ENCODE assay signal across 8 cellular contexts in the genomic region with DNA sequence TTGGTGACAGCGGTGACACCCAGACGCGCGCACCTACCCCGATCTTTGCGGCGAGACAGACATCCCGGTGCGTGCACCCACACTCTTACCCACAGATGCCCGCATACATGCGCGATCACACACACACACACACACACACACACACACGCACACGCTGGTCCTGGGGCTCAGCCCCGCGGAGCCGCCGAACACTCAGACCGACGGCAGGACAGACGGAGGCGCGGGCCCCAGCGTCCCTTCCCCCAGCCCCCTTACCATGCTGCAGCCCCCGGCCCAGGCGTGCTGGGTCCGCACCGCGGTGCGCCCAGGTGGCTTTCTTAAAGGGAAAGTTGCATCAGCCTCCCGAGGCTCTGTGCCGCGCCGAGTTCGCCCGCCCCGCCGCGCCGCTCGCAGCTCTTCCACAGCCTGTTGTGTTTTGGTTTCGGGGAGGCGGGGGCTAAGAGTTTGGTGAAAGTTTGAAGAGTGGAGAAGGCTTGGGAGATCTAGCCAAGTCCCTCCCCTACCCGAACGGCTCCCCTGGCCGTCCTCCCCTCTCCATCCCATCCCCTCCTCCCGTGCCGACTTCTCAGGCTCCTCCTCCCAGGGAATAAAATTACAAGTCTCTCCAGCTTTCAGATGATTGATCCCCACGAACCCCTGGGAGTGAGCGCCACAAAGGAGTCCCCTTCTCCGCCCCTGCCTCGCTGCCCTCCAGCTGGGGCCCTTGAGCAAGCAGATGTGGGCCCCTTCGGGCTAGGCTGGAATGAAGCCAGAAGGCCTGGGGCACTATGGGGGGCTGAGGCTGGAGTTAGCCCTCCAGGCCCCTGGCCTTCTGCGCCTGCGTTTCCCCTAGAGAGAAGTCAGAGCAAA. TPM values are rescaled to one million over a fixed set of nuclear protein-coding genes. Genes with fewer than 3 reads are reported as not detected.
DNase-seq lines count a peak whose midpoint lies in the region; ATAC-seq and TF ChIP-seq lines count a peak whose summit lies in the region.

TSS of gene SLC6A9 (minus strand) at position 412 of the 849 bp plus-strand sequence. CDS start 7,185 bp downstream, outside the sequence.

- peak in 2 of 3 donors; percentile 44 to 48 for DNase-seq in CD4-positive, CD25-positive, alpha-beta regulatory T cell
- DNase-seq in Karpas-422 (no peak), dedifferentiated amniotic fluid mesenchymal stem cell (ENCODE audit: extremely low spot score) (peak; percentile 85), lung (ENCODE audit: low spot score) (peak; percentile 78)
- peak; percentile 66 for DNase-seq in activated CD4-positive, alpha-beta T cell treated with anti-CD3 and anti-CD28 coated beads for 48 hours
- DNase-seq in stimulated activated CD8-positive, alpha-beta memory T cell treated with anti-CD3 and anti-CD28 coated beads, Interleukin-15, amount 100 ng/mL, for 24 hours (ENCODE audit: low read depth): peak; percentile 6

- peak within 1 kb of the TSS; percentile 84 for H3K4me2 ChIP-seq in Karpas-422 (ENCODE audit: low read depth, low read length, poor library complexity, severe bottlenecking)

- no peaks in the 10 kb centered on the region for H3K79me2 ChIP-seq in Karpas-422 (ENCODE audit: low read length)

- 6 to 8% methylated on average over 42 to 55 of the region's 55 CpGs for WGBS in lung, 2 donors

- peaks cover 5% of the 10 kb centered on the region for H3K27me3 Mint-ChIP-seq in CD4-positive, CD25-positive, alpha-beta regulatory T cell

- TF ChIP-seq CTCF in lung (IDR thresholded peaks at IDR 0.05; ENCODE audit: control extremely low read depth, extremely low read depth): no peak

- no peaks in the 10 kb centered on the region for H3K36me3 Mint-ChIP-seq in CD4-positive, CD25-positive, alpha-beta regulatory T cell

- H3K9me2 ChIP-seq in Karpas-422 (replicated peaks; ENCODE audit: insufficient read depth, low read length): no peaks in the 10 kb centered on the region

- no peaks in the 10 kb centered on the region for H4K20me1 ChIP-seq in Karpas-422 (ENCODE audit: insufficient read depth, low read depth, low read length)

- peak within 1 kb of the TSS; percentile 15 to 87 (median 77) for H3K27ac Mint-ChIP-seq in CD4-positive, CD25-positive, alpha-beta regulatory T cell

- H3K4me3 Mint-ChIP-seq in CD4-positive, CD25-positive, alpha-beta regulatory T cell: peak within 1 kb of the TSS; percentile 55 to 91 (median 88)

- H3K36me3 ChIP-seq in CD4-positive, CD25-positive, alpha-beta regulatory T cell (ENCODE audit: control insufficient read depth, insufficient read depth, low read length): no peaks in the 10 kb centered on the region
- H3K36me3 ChIP-seq in Karpas-422 (ENCODE audit: insufficient read depth, low read length) (no peaks in the 10 kb centered on the region), lung (ENCODE audit: control insufficient read depth in 2 of 2, insufficient read depth in 2 of 2, low read length in 2 of 2) (no peaks in the 10 kb centered on the region)

- H3K4me1 ChIP-seq in CD4-positive, CD25-positive, alpha-beta regulatory T cell (ENCODE audit: control insufficient read depth, insufficient read depth, low read length, poor library complexity, severe bottlenecking): peaks cover 11% of the 10 kb centered on the region
- H3K4me1 ChIP-seq in Karpas-422 (ENCODE audit: low read length) (peaks cover 48% of the 10 kb centered on the region), lung (ENCODE audit: control insufficient read depth in 2 of 2, insufficient read depth in 2 of 2, low read length in 2 of 2) (peaks cover 0 to 9% of the 10 kb centered on the region in 2 donors)

- peak within 1 kb of the TSS; percentile 68 for H3K9ac ChIP-seq in Karpas-422 (ENCODE audit: low read length)

- peak within 1 kb of the TSS; percentile 33; the same call in 1 of the 2 replicates for H2AFZ ChIP-seq in Karpas-422 (ENCODE audit: low read length)

- no peaks in the 10 kb centered on the region for H3K9me3 Mint-ChIP-seq in CD4-positive, CD25-positive, alpha-beta regulatory T cell

- H3K27ac ChIP-seq in CD4-positive, CD25-positive, alpha-beta regulatory T cell (ENCODE audit: insufficient read depth, low read length, poor library complexity, severe bottlenecking): peak within 1 kb of the TSS; percentile 79
- no peak within 1 kb of the TSS for H3K27ac ChIP-seq in Karpas-422 (ENCODE audit: low read length)
- H3K27ac ChIP-seq in lung (ENCODE audit: low read depth in 1 of 2, low read length in 1 of 2): peak within 1 kb of the TSS; percentile 60 to 86

- H3K9me3 ChIP-seq in CD4-positive, CD25-positive, alpha-beta regulatory T cell (ENCODE audit: control insufficient read depth in 2 of 2, low read length in 2 of 2): no peaks in the 10 kb centered on the region
- H3K9me3 ChIP-seq in Karpas-422 (ENCODE audit: low read length) (no peaks in the 10 kb centered on the region), lung (ENCODE audit: control insufficient read depth in 2 of 2, insufficient read depth in 1 of 2, low read length in 1 of 2) (no peaks in the 10 kb centered on the region)

- H3K27me3 ChIP-seq in CD4-positive, CD25-positive, alpha-beta regulatory T cell (ENCODE audit: control insufficient read depth, insufficient read depth, low read length): no peaks in the 10 kb centered on the region
- H3K27me3 ChIP-seq in Karpas-422 (ENCODE audit: low read length) (no peaks in the 10 kb centered on the region), lung (ENCODE audit: control insufficient read depth, insufficient read depth) (no peaks in the 10 kb centered on the region)

- peak; percentile 1 to 9 for ATAC-seq in CD4-positive, CD25-positive, alpha-beta regulatory T cell (ENCODE audit: low read depth in 2 of 2)
- ATAC-seq in lung (ENCODE audit: insufficient read depth, low FRiP score) (peak; percentile 29), HG02642 (IDR thresholded peaks at IDR 0.05; ENCODE audit: poor library complexity, unreplicated experiment) (no peak), GM21737 (IDR thresholded peaks at IDR 0.05; ENCODE audit: unreplicated experiment) (no peak)

- peaks cover 0 to 33% (median 6%) of the 10 kb centered on the region in 4 donors for H3K4me1 Mint-ChIP-seq in CD4-positive, CD25-positive, alpha-beta regulatory T cell

- H3K4me3 ChIP-seq in CD4-positive, CD25-positive, alpha-beta regulatory T cell (ENCODE audit: low read depth, low read length): no peak within 1 kb of the TSS
- H3K4me3 ChIP-seq in Karpas-422 (ENCODE audit: low read length): peak within 1 kb of the TSS; percentile 72
- peak within 1 kb of the TSS; percentile 69 for H3K4me3 ChIP-seq in lung

RNA-seq across cellular contexts. Expression of gene SLC6A9, which starts in this region (rescaled TPM):
- 0.20 TPM for total RNA-seq in CD4-positive, CD25-positive, alpha-beta regulatory T cell
- under 1 TPM in 1 of 4 donors, not detected in 3; 0.07 TPM for polyA plus RNA-seq in CD4-positive, CD25-positive, alpha-beta regulatory T cell
- total RNA-seq in Karpas-422 (2014; rRNA removed; shearing (Covaris generic); ENCODE audit: low replicate concordance): 7.0 and 7.9 TPM in 2 replicates
- total RNA-seq in lung: 10 to 100 TPM in 1 of 2 donors, 1 to 10 TPM in 1; 9.8 to 29.9 TPM
- polyA plus RNA-seq in lung: 1 to 10 TPM; 8.7 to 8.9 TPM

Comparison
In these comparisons a context has a peak if more than half of its experiments do, and no peak if none do; other contexts are left out.
1. RNA of gene SLC6A9 (polyA plus RNA-seq): 8.7 to 8.9 TPM in lung; 0.07 TPM in CD4-positive, CD25-positive, alpha-beta regulatory T cell; every median in the first group is over 4 times any median in the second.
2. Peak in DNase-seq, ATAC-seq and H3K27ac ChIP-seq in CD4-positive, CD25-positive, alpha-beta regulatory T cell; RNA of the gene not detected or under 1 TPM.